8 cellular contexts compared by ENCODE assay signal in the genomic region with DNA sequence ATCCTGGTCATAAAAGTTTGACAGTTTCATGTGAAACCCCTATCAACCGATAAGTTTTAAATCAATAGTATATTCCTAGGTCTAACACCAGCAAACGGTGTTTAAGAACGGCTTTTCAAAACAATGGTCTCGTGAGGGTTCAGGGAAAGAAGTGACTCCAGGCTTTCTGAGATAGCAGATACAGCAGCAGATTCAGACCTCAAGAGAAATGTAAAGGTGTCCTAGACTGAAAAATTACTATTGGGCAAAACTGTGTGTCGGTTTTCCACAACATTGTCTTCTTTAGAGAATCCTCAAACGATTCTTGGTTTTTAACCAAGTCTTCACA. TPM values are rescaled to one million over a fixed set of nuclear protein-coding genes. Genes with fewer than 3 reads are reported as not detected.
DNase-seq lines count a peak whose midpoint lies in the region; ATAC-seq and TF ChIP-seq lines count a peak whose summit lies in the region.

No MANE protein-coding gene starts in this region.

- ATAC-seq in GM21515 (IDR thresholded peaks at IDR 0.05; ENCODE audit: unreplicated experiment) = no peak

- H4K20me1 ChIP-seq in SU-DHL-6 (ENCODE audit: low read depth, low read length) = peaks cover 26% of the 10 kb centered on the region

- peak overlapping the region; percentile 71 for H3K9ac ChIP-seq in SU-DHL-6 (ENCODE audit: low read length)

- H3K9me2 ChIP-seq in SU-DHL-6 (replicated peaks; ENCODE audit: insufficient read depth, low read length) = no peaks in the 10 kb centered on the region

- DNase-seq in NOMO-1 treated with DMSO at 0.1 percent for 48 hours (lab: John Stamatoyannopoulos, UW; ENCODE audit: unreplicated experiment) = peak; percentile 23
- no peak for DNase-seq in NOMO-1 treated with dmso at 0.1 percent for 144 hours (lab: John Stamatoyannopoulos, UW; ENCODE audit: unreplicated experiment)
- DNase-seq in fibroblast of pulmonary artery (ENCODE audit: low read depth) = peak; percentile 11
- peak; percentile 21 for DNase-seq in renal cortical epithelial cell (ENCODE audit: low read depth)
- DNase-seq in middle frontal gyrus (ENCODE audit: extremely low spot score, low spot score) = no peak
- no peak for DNase-seq in DMS153 (lab: John Stamatoyannopoulos, UW)

- H3K4me2 ChIP-seq in SU-DHL-6 (ENCODE audit: low read depth, low read length, poor library complexity, severe bottlenecking) = peak overlapping the region; percentile 91

- peaks cover 64% of the 10 kb centered on the region for H3K79me2 ChIP-seq in SU-DHL-6 (ENCODE audit: insufficient read depth, low read length)

- peaks cover 15% of the 10 kb centered on the region; the same call in 1 of the 2 replicates for H3F3A ChIP-seq in SU-DHL-6 (ENCODE audit: insufficient read depth)

- H2AFZ ChIP-seq in SU-DHL-6 (ENCODE audit: low read depth, low read length, severe bottlenecking) = no peak overlapping the region

- H3K27ac ChIP-seq in SU-DHL-6 (ENCODE audit: low read depth, low read length) = peak overlapping the region; percentile 78

- H3K9me3 ChIP-seq in SU-DHL-6 (ENCODE audit: insufficient read depth, low read length) = no peaks in the 10 kb centered on the region

- H3K4me3 ChIP-seq in SU-DHL-6 (ENCODE audit: insufficient read depth, low read length, poor library complexity, severe bottlenecking) (peak overlapping the region; percentile 61), fibroblast of pulmonary artery (replicated peaks; ENCODE audit: low read depth, low read length) (peak overlapping the region; percentile 87)

- no peak for TF ChIP-seq CTCF in SU-DHL-6 (IDR thresholded peaks at IDR 0.05; ENCODE audit: insufficient read depth, low read length, poor library complexity, severe bottlenecking)
- no peak for TF ChIP-seq CTCF in fibroblast of pulmonary artery (IDR thresholded peaks at IDR 0.05; ENCODE audit: low read length, missing control alignments)

- no peaks in the 10 kb centered on the region for H3K27me3 ChIP-seq in SU-DHL-6 (ENCODE audit: low read length)

- no peaks in the 10 kb centered on the region for H3K36me3 ChIP-seq in SU-DHL-6 (ENCODE audit: low read length)

RNA-seq across cellular contexts. Expression of a gene that starts 1.3 kb away (rescaled TPM):
- 22.7 and 75.3 TPM in 2 replicates for total RNA-seq in renal cortical epithelial cell

Comparison
In these comparisons a context has a peak if more than half of its experiments do, and no peak if none do; other contexts are left out.
1. DNase-seq: peak in NOMO-1 treated with DMSO at 0.1 percent for 48 hours (single experiment), fibroblast of pulmonary artery (single experiment) and renal cortical epithelial cell (single experiment); none in NOMO-1 treated with dmso at 0.1 percent for 144 hours (single experiment), middle frontal gyrus (single experiment) and DMS153 (single experiment).